ENCODE assay signal across 8 cellular contexts in the genomic region with DNA sequence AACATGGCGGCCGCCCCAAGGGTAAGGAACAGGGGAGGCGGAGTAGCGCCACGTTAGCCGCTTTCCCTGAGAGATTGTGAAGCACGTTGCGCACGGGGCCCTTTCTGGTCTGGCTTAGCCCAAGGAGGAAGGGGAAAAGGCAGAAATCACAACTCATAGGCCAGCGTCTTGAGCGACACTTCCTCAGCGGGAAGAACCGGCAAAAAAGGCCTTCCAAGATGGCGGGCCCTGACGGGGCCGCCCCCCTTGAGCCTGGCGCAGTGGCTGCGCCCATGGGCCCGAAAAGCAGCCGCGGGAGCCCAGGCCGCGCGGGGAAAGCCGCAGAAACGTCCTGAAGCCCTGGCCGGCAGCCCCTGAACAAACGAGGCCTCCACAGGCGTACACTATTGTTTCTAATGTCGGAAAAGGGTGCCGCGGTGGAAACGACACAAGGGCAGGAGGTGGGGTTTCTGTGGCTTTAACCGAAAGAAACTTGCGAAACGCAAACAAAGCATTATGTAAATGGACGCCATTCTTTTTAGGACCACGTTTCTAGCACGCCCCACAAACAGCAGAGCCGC. TPM values are rescaled to one million over a fixed set of nuclear protein-coding genes. Genes with fewer than 3 reads are reported as not detected.
A peak's percentile ranks its signal among the peaks of the same experiment; 100 is the strongest.
DNase-seq lines count a peak whose midpoint lies in the region; ATAC-seq, FAIRE-seq and TF ChIP-seq lines count a peak whose summit lies in the region.

No MANE protein-coding gene starts in this region.

- no peaks in the 10 kb centered on the region for H4K20me1 ChIP-seq in mammary epithelial cell (ENCODE audit: insufficient read depth, low read length)

- FAIRE-seq in small intestine (lab: Jason Lieb, UNC) = no peak

- H3K4me3 ChIP-seq in WERI-Rb-1 (ENCODE audit: low read depth, low read length) (peak overlapping the region; percentile 70), mammary epithelial cell (replicated peaks in 1 of 3; ENCODE audit: insufficient read depth in 1 of 3, low read depth in 2 of 3, low read length in 3 of 3) (peak overlapping the region; percentile 57 to 85 (median 67)), small intestine (ENCODE audit: low read depth in 1 of 2, low read length in 2 of 2) (peak overlapping the region; percentile 59 to 65)

- peak overlapping the region; percentile 97 for H2AFZ ChIP-seq in mammary epithelial cell (ENCODE audit: low read depth, low read length)

- peak overlapping the region; percentile 93 for H3K9ac ChIP-seq in mammary epithelial cell (ENCODE audit: insufficient read depth, low read length)

- H3K36me3 Mint-ChIP-seq in immature natural killer cell = peaks cover 17 to 33% (median 30%) of the 10 kb centered on the region in 3 donors

- TSS peak; percentile 44 for BruUV-seq in mammary epithelial cell (replicated peaks; lab: Mats Ljungman, UMichigan)

- DNase-seq in NCI-H2029 treated with DMSO at 0.1 percent for 48 hours (lab: John Stamatoyannopoulos, UW) (peak; percentile 75), WERI-Rb-1 (peak; percentile 77), mammary epithelial cell (peak; percentile 85), immature natural killer cell (peak; percentile 94 to 96 (median 95)), small intestine (peak; percentile 56), GM19240 (ENCODE audit: insufficient read length, low spot score) (no peak)

- 1% methylated on average over 32 of the region's 40 CpGs for WGBS in mammary epithelial cell (ENCODE audit: low coverage, missing lambda C conversion rate)
- WGBS in small intestine, 3 donors = 2 to 11% (median 6%) methylated on average over 38 to 40 of the region's 40 CpGs

- in situ Hi-C loops in mammary epithelial cell (cut with MboI; ENCODE audit: low sequenced_read_pairs in 2 of 2) = loop anchor here in 1 of 2 donors (5.0 kb wide), 1 partner anchor 56 kb away; no protein-coding TSS in a partner anchor

- H3K27me3 ChIP-seq in WERI-Rb-1 (ENCODE audit: insufficient read depth, low read depth, severe bottlenecking) (no peaks in the 10 kb centered on the region), mammary epithelial cell (ENCODE audit: insufficient read depth, low read length) (no peaks in the 10 kb centered on the region), small intestine (ENCODE audit: control insufficient read depth in 2 of 2, insufficient read depth in 2 of 2, low read length in 2 of 2) (no peaks in the 10 kb centered on the region)

- H3K4me1 Mint-ChIP-seq in immature natural killer cell = peaks cover 70 to 71% of the 10 kb centered on the region in 2 donors

- H3K27ac Mint-ChIP-seq in immature natural killer cell = peak overlapping the region; percentile 99 to 100 (median 100)

- peak overlapping the region; percentile 85 for H3K4me2 ChIP-seq in mammary epithelial cell (ENCODE audit: insufficient read depth, low read depth, low read length)

- H3K27ac ChIP-seq in WERI-Rb-1 = peak overlapping the region; percentile 100
- H3K27ac ChIP-seq in mammary epithelial cell (ENCODE audit: insufficient read depth, low read depth, low read length) = peak overlapping the region; percentile 99
- peak overlapping the region; percentile 99 to 100 for H3K27ac ChIP-seq in small intestine (ENCODE audit: low read depth in 1 of 2, low read length in 1 of 2)

- H3K27me3 Mint-ChIP-seq in immature natural killer cell (ENCODE audit: low read depth in 3 of 3) = peaks cover 24 to 45% (median 41%) of the 10 kb centered on the region in 3 donors

- peak overlapping the region; percentile 88 to 99 (median 97) for H3K4me3 Mint-ChIP-seq in immature natural killer cell

- peaks cover 64% of the 10 kb centered on the region for H3K36me3 ChIP-seq in WERI-Rb-1
- H3K36me3 ChIP-seq in mammary epithelial cell (ENCODE audit: insufficient read depth, low read length) = no peaks in the 10 kb centered on the region
- H3K36me3 ChIP-seq in small intestine (ENCODE audit: control insufficient read depth in 2 of 2, insufficient read depth in 2 of 2, low read length in 2 of 2) = peaks cover 0 to 9% of the 10 kb centered on the region in 2 donors

- CTCF ChIA-PET in mammary epithelial cell (lab: Charles Lee; ENCODE audit: low non-redundant PET) = no interaction called here

- H3K4me1 ChIP-seq in mammary epithelial cell (ENCODE audit: insufficient read depth, low read length) = peaks cover 36% of the 10 kb centered on the region
- H3K4me1 ChIP-seq in small intestine (ENCODE audit: control insufficient read depth in 2 of 2, insufficient read depth in 1 of 2, low read depth in 1 of 2, low read length in 1 of 2) = peaks cover 3 to 10% of the 10 kb centered on the region in 2 donors

- H3K9me3 ChIP-seq in WERI-Rb-1 (ENCODE audit: severe bottlenecking) (no peaks in the 10 kb centered on the region), mammary epithelial cell (replicated peaks; ENCODE audit: insufficient read depth, low read length) (no peaks in the 10 kb centered on the region), small intestine (ENCODE audit: control insufficient read depth, low read depth) (no peaks in the 10 kb centered on the region)

- no peak for TF ChIP-seq CTCF in WERI-Rb-1 (IDR thresholded peaks at IDR 0.05; ENCODE audit: low read depth, low read length)
- TF ChIP-seq CTCF in mammary epithelial cell (conservative IDR thresholded peaks at IDR 0.05 in 1 of 2, IDR thresholded peaks at IDR 0.05 in 1 of 2; ENCODE audit: extremely low read depth in 1 of 2, insufficient read depth in 1 of 2, low read depth in 1 of 2, low read length in 2 of 2) = no peak

- intact Hi-C loops in mammary epithelial cell (cut with micrococcal nuclease) = loop anchor here (1.0 to 10.0 kb wide), 4 partner anchors 36 to 218 kb away; a partner anchor contains a TSS

- H3K9me3 Mint-ChIP-seq in immature natural killer cell = peaks cover 0 to 3% (median 0%) of the 10 kb centered on the region in 6 donors

- dilution Hi-C loops in mammary epithelial cell (cut with HindIII; ENCODE audit: low sequenced_read_pairs) = no loop called here

- peaks cover 26% of the 10 kb centered on the region for H3K79me2 ChIP-seq in mammary epithelial cell (ENCODE audit: insufficient read depth, low read length)

- ATAC-seq in GM18517 (IDR thresholded peaks at IDR 0.05; ENCODE audit: unreplicated experiment) (peak; percentile 49), HG02943 (IDR thresholded peaks at IDR 0.05; ENCODE audit: low read depth, unreplicated experiment) (peak; percentile 42)

RNA-seq across cellular contexts. Expression of a gene that starts 0.9 kb away (rescaled TPM):
- total RNA-seq in mammary epithelial cell = 100 to 1,000 TPM in 1 of 2 donors, 10 to 100 TPM in 1; 47.2 to 258 TPM
- polyA plus RNA-seq in mammary epithelial cell (128 TPM), immature natural killer cell (100 to 1,000 TPM; 184 to 233 (median 232) TPM), small intestine (100 to 1,000 TPM; 247 to 311 (median 291) TPM)
- 119 TPM for polyA minus RNA-seq in mammary epithelial cell
